In the genomic region with DNA sequence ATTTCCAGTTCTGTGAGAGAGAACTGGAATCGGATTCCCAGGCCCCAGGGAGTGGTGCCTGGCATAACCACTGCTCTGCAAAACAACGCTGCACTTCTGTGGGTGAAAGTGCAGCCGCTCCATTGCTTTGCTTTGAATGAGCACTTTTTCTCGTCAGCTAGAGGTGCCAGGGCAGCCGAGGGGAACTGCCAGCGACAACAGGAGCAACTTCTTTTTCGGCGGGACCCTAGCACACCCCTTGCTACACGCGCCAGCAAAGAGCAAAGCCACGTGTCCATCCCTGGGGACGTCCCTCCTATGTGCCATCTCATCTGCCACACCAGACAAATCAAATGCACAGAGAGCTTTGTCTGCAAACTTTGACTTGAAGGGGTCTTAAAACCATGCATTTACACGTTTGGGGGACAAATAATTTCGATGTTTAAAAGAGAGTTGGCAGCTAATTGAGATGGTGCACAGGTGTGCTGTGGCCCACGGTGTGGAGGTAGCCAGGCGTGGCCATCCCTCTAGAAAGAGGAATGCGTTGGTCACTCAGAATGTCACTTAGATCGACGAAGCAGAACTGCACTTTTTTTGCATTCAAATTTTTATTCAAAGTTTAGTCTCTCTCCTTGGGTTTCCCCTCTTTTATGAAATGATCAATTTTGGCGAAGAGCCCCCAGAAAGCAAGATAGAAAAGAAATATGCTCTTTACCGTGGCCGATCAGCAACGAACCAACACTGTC, we compare ENCODE assay signal across 7 cellular contexts.
A peak's percentile ranks its signal among the peaks of the same experiment; 100 is the strongest.
DNase-seq lines count a peak whose midpoint lies in the region; ATAC-seq and TF ChIP-seq lines count a peak whose summit lies in the region.

No MANE protein-coding gene starts in this region.

- H3K36me3 Mint-ChIP-seq in type B pancreatic cell, result peaks cover 4% of the 10 kb centered on the region

- H3K27ac ChIP-seq in VCaP, result peak overlapping the region; percentile 55; the same call in 1 of the 2 replicates
- H3K27ac ChIP-seq in right cardiac atrium (ENCODE audit: low read length), result no peak overlapping the region

- TF ChIP-seq CTCF in VCaP (conservative IDR thresholded peaks at IDR 0.05), result no peak
- TF ChIP-seq CTCF in type B pancreatic cell (conservative IDR thresholded peaks at IDR 0.05), result no peak

- intact Hi-C loops in right cardiac atrium (cut with DNase I), result loop anchor here in 2 of 4 donors (10.0 kb wide), 1 partner anchor 176 kb away; no protein-coding TSS in a partner anchor
- intact Hi-C loops in posterior vena cava (cut with DNase I), result no loop called here

- H3K4me1 Mint-ChIP-seq in type B pancreatic cell (ENCODE audit: unreplicated experiment), result peaks cover 34% of the 10 kb centered on the region

- H3K27me3 ChIP-seq in right cardiac atrium (ENCODE audit: control insufficient read depth, insufficient read depth), result no peaks in the 10 kb centered on the region

- no peaks in the 10 kb centered on the region for H3K4me1 ChIP-seq in right cardiac atrium (ENCODE audit: control insufficient read depth, insufficient read depth, low read length)

- H3K27ac Mint-ChIP-seq in type B pancreatic cell, result peak overlapping the region; percentile 29

- DNase-seq in type B pancreatic cell (ENCODE audit: extremely low spot score, unreplicated experiment), result peak; percentile 24
- DNase-seq in right cardiac atrium, result no peak
- no peak for DNase-seq in posterior vena cava (ENCODE audit: low spot score)
- no peak for DNase-seq in NCI-H226

- no peak overlapping the region for H3K4me3 Mint-ChIP-seq in type B pancreatic cell

- WGBS in right cardiac atrium, result 76% methylated on average over 23 of the region's 23 CpGs

- no peaks in the 10 kb centered on the region for H3K9me3 Mint-ChIP-seq in type B pancreatic cell

- ATAC-seq in GM19438 (IDR thresholded peaks at IDR 0.05; ENCODE audit: low read depth, unreplicated experiment), result peak; percentile 29
- peak; percentile 29 for ATAC-seq in HG02973 (IDR thresholded peaks at IDR 0.05; ENCODE audit: unreplicated experiment)
- ATAC-seq in right cardiac atrium, result no peak

- H3K27me3 Mint-ChIP-seq in type B pancreatic cell, result no peaks in the 10 kb centered on the region

- no peak overlapping the region for H3K4me3 ChIP-seq in right cardiac atrium (ENCODE audit: low read length)

- no peaks in the 10 kb centered on the region for H3K9me3 ChIP-seq in right cardiac atrium (ENCODE audit: control insufficient read depth, low read length)

Comparison
In these comparisons a context has a peak if more than half of its experiments do, and no peak if none do; other contexts are left out.
1. ATAC-seq: peak in GM19438 (single experiment) and HG02973 (single experiment); none in right cardiac atrium (0 of 2).